ENCODE assay signal across 25 cellular contexts in genomic region chr6:157594292-157594691, GRCh38.
"Had no signal": no experiment of that assay in that cellular context is flagged by ENCODE, and none has a peak within 500 bp of the region (broad histone marks: within the 10 kb centered on the region; RNA-seq: fewer than 3 reads in every experiment).

No MANE protein-coding gene starts in this region.

- H3K27me3 Mint-ChIP-seq: natural killer cell treated with Interleukin-12 subunit alpha and Interleukin-12 subunit beta and Interleukin-15 and Interleukin-18, amount 100 ng/mL, for 72 hours; stimulated activated naive B cell treated with anti-CD40 and anti-IgM and Interleukin-4, amounts not matched to agents 10 μg/mL and 1 μg/mL and 100 μg/mL, for 72 hours; stimulated activated naive CD8-positive, alpha-beta T cell treated with anti-CD3 and anti-CD28 coated beads, Interleukin-15, amount 100 ng/mL, for 72 hours had no signal

- H3K79me2 ChIP-seq: parathyroid adenoma had no signal

- H3K27me3 ChIP-seq: colonic mucosa, esophagus squamous epithelium, gastroesophageal sphincter, spleen, transverse colon had no signal

- H2AFZ ChIP-seq: parathyroid adenoma had no signal

- DNase-seq: colonic mucosa; dermis blood vessel endothelial cell; esophagus squamous epithelium; foreskin fibroblast; glutamatergic neuron; immature natural killer cell; kidney; left cardiac atrium; left ventricle myocardium inferior; lower lobe of right lung; mesenchymal stem cell; midbrain; occipital lobe; stimulated activated CD4-positive, alpha-beta T cell treated with anti-CD3 and anti-CD28 coated beads, Interleukin-15, amount 100 ng/mL, for 24 hours; stimulated activated CD4-positive, alpha-beta T cell treated with anti-CD3 and anti-CD28 coated beads, Interleukin-1b, Interleukin-23, amount 100 ng/mL, for 48 hours; stimulated activated CD4-positive, alpha-beta T cell treated with anti-CD3 and anti-CD28 coated beads, Interleukin-4, amount 100 ng/mL, for 24 hours; stimulated activated naive B cell treated with anti-CD40 and anti-IgM and Interleukin-4, amounts not matched to agents 10 μg/mL and 1 μg/mL and 100 μg/mL, for 72 hours; stimulated activated naive CD8-positive, alpha-beta T cell treated with anti-CD3 and anti-CD28 coated beads, Interleukin-15, amount 100 ng/mL, for 72 hours; transverse colon had no signal

- H3K4me3 Mint-ChIP-seq: immature natural killer cell; natural killer cell treated with Interleukin-12 subunit alpha and Interleukin-12 subunit beta and Interleukin-15 and Interleukin-18, amount 100 ng/mL, for 72 hours; stimulated activated naive B cell treated with anti-CD40 and anti-IgM and Interleukin-4, amounts not matched to agents 10 μg/mL and 1 μg/mL and 100 μg/mL, for 72 hours; stimulated activated naive CD8-positive, alpha-beta T cell treated with anti-CD3 and anti-CD28 coated beads, Interleukin-15, amount 100 ng/mL, for 72 hours had no signal

- H3K9me3 ChIP-seq: colonic mucosa, gastroesophageal sphincter, lower lobe of right lung had no signal

- ATAC-seq: gastroesophageal sphincter; left cardiac atrium; lower lobe of right lung; sciatic nerve; stimulated activated naive B cell treated with anti-CD40 and anti-IgM and Interleukin-4, amounts not matched to agents 10 μg/mL and 1 μg/mL and 100 μg/mL, for 72 hours; stimulated activated naive CD8-positive, alpha-beta T cell treated with anti-CD3 and anti-CD28 coated beads, Interleukin-15, amount 100 ng/mL, for 72 hours had no signal

- H3K4me1 ChIP-seq: colonic mucosa, parathyroid adenoma had no signal

- H3K9ac ChIP-seq: parathyroid adenoma had no signal

- H3K4me3 ChIP-seq: colonic mucosa, esophagus squamous epithelium, gastroesophageal sphincter, left ventricle myocardium inferior, lower lobe of right lung, spleen, thoracic aorta, transverse colon had no signal

- H3K27ac ChIP-seq: colonic mucosa, esophagus squamous epithelium, gastroesophageal sphincter, left ventricle myocardium inferior, lower lobe of right lung, parathyroid adenoma, spleen, thoracic aorta, transverse colon had no signal

- H3K36me3 ChIP-seq: colonic mucosa, lower lobe of right lung, transverse colon had no signal

- H3K27ac Mint-ChIP-seq: natural killer cell treated with Interleukin-12 subunit alpha and Interleukin-12 subunit beta and Interleukin-15 and Interleukin-18, amount 100 ng/mL, for 72 hours had no signal
